21 cellular contexts compared by ENCODE assay signal in the genomic region with DNA sequence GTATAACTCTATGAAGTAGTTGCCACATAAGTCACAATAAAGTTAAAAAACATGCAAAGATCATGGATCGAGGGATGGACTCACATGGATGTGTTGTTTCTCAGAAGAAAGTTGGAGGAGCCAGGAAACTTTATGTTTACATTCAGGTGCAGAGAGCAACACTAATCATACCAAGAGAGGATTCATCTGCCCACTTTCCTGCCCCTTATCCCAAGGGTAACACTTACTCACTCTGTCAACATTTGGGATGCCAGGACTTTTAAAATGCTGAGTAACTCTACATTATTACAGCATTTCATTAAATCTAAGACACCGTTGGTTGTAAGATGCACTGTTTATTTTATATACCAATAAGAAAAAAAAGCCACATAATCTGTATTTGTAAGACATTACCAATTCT.
DNase-seq lines count a peak whose midpoint lies in the region; ATAC-seq lines count a peak whose summit lies in the region.
"Had no signal": no experiment of that assay in that cellular context is flagged by ENCODE, and none has a peak within 500 bp of the region (broad histone marks: within the 10 kb centered on the region; RNA-seq: fewer than 3 reads in every experiment).

No MANE protein-coding gene starts in this region.

- DNase-seq in H4 (ENCODE audit: low spot score) (peak; percentile 38), RPMI7951 (ENCODE audit: low read depth) (peak; percentile 33), dermis blood vessel endothelial cell (peak; percentile 20), skeletal muscle cell (ENCODE audit: low read depth) (peak; percentile 67), ureter (ENCODE audit: low spot score) (no peak)
- DNase-seq: activated B cell treated with CpG ODN at 0.5 μM for 24 hours; activated CD8-positive, alpha-beta T cell treated with anti-CD3 and anti-CD28 coated beads for 36 hours; activated naive CD4-positive, alpha-beta T cell; activated T-cell treated with anti-CD3 and anti-CD28 coated beads, Interleukin-2, amount 50 U/mL, for 24 hours; AML-193; DMS79 treated with DMSO at 0.1 percent for 48 hours; esophagus squamous epithelium; NCI-H2081; NCI-H446; stimulated activated CD4-positive, alpha-beta T cell treated with anti-CD3 and anti-CD28 coated beads, Interleukin-4, amount 100 ng/mL, for 24 hours; stimulated activated naive CD4-positive, alpha-beta T cell treated with Interleukin-2 at 50 U/mL for 16 hours had no signal

- ATAC-seq in HG03045 (IDR thresholded peaks at IDR 0.05; ENCODE audit: unreplicated experiment) (no peak), GM19455 (IDR thresholded peaks at IDR 0.05; ENCODE audit: unreplicated experiment) (no peak)
- ATAC-seq: activated CD8-positive, alpha-beta T cell treated with anti-CD3 and anti-CD28 coated beads for 36 hours; HepG2 had no signal

- no peak overlapping the region for H3K4me3 ChIP-seq in skeletal muscle cell (ENCODE audit: low read depth, low read length)
- H3K4me3 ChIP-seq: esophagus squamous epithelium, SK-N-MC, thoracic aorta had no signal
